In genomic region chr12:62581288-62582064, GRCh38 we compare ENCODE assay signal across 7 cellular contexts.
DNase-seq lines count a peak whose midpoint lies in the region; ATAC-seq and TF ChIP-seq lines count a peak whose summit lies in the region.

No MANE protein-coding gene starts in this region.

- H3K27me3 Mint-ChIP-seq in immature natural killer cell (ENCODE audit: low read depth in 3 of 3), result peaks cover 0 to 4% (median 0%) of the 10 kb centered on the region in 3 donors

- H3K4me3 ChIP-seq in GM06990 (replicated peaks; ENCODE audit: low read depth, low read length) (no peak overlapping the region), body of pancreas (no peak overlapping the region), thyroid gland (replicated peaks in 1 of 3) (no peak overlapping the region)

- peaks cover 17 to 31% (median 24%) of the 10 kb centered on the region in 3 donors for H3K36me3 Mint-ChIP-seq in immature natural killer cell

- DNase-seq in GM06990 (ENCODE audit: extremely low read depth, insufficient read length) (peak; percentile 26), NCI-H510A (lab: John Stamatoyannopoulos, UW) (peak; percentile 3), body of pancreas (no peak), immature natural killer cell (peak; percentile 22 to 31 (median 29)), thyroid gland (peak; percentile 61 to 75)

- H3K4me1 ChIP-seq in body of pancreas (no peaks in the 10 kb centered on the region), thyroid gland (peaks cover 6% of the 10 kb centered on the region in 2 donors)

- TF ChIP-seq CTCF in GM06990 (IDR thresholded peaks at IDR 0.05; ENCODE audit: insufficient read depth, low read length, poor library complexity, severe bottlenecking) (peak; percentile 63), body of pancreas (IDR thresholded peaks at IDR 0.05) (peak; percentile 41 to 73 (median 65)), thyroid gland (IDR thresholded peaks at IDR 0.05) (peak; percentile 29 to 90 (median 70))

- 84 to 86% methylated on average over 12 of the region's 12 CpGs for WGBS in body of pancreas, 2 donors
- WGBS in thyroid gland, 2 donors, result 48 to 55% methylated on average over 12 of the region's 12 CpGs

- ATAC-seq in HG02798 (IDR thresholded peaks at IDR 0.05; ENCODE audit: poor library complexity, unreplicated experiment) (peak; percentile 61), body of pancreas (peak; percentile 79), HG03108 (IDR thresholded peaks at IDR 0.05; ENCODE audit: unreplicated experiment) (no peak)

- H3K4me3 Mint-ChIP-seq in immature natural killer cell, result no peak overlapping the region

- H3K27ac Mint-ChIP-seq in immature natural killer cell, result no peak overlapping the region

- no peaks in the 10 kb centered on the region for H3K4me1 Mint-ChIP-seq in immature natural killer cell

- no peak overlapping the region for H3K27ac ChIP-seq in body of pancreas
- H3K27ac ChIP-seq in thyroid gland, result peak overlapping the region; percentile 34 to 77 (median 48)

- no peaks in the 10 kb centered on the region for H3K9me3 Mint-ChIP-seq in immature natural killer cell

- H3K27me3 ChIP-seq in GM06990 (replicated peaks; ENCODE audit: control insufficient read depth, insufficient read depth, low read length) (no peaks in the 10 kb centered on the region), body of pancreas (no peaks in the 10 kb centered on the region), thyroid gland (no peaks in the 10 kb centered on the region)

- intact Hi-C loops in body of pancreas (cut with DNase I), result loop anchor here (5.0 kb wide), 1 partner anchor 216 kb away; no protein-coding TSS in a partner anchor
- intact Hi-C loops in thyroid gland (cut with DNase I), result loop anchor here (5.0 to 10.0 kb wide), 2 partner anchors 147 to 211 kb away; no protein-coding TSS in a partner anchor

- H3K9me3 ChIP-seq in body of pancreas, result no peaks in the 10 kb centered on the region
- H3K9me3 ChIP-seq in thyroid gland, result no peaks in the 10 kb centered on the region

- no peak for TF ChIP-seq POLR2A in body of pancreas (IDR thresholded peaks at IDR 0.05)
- no peak for TF ChIP-seq POLR2A in thyroid gland (IDR thresholded peaks at IDR 0.05)

- H3K36me3 ChIP-seq in GM06990 (ENCODE audit: control insufficient read depth, insufficient read depth, low read length) (no peaks in the 10 kb centered on the region; the same call in 1 of the 2 replicates), body of pancreas (replicated peaks in 1 of 2; ENCODE audit: insufficient read depth in 1 of 2, low read depth in 2 of 2) (no peaks in the 10 kb centered on the region), thyroid gland (no peaks in the 10 kb centered on the region)

Comparison
In these comparisons a context has a peak if more than half of its experiments do, and no peak if none do; other contexts are left out.
1. DNase-seq: peak in GM06990 (single experiment), NCI-H510A (single experiment), immature natural killer cell (3 of 3) and thyroid gland (2 of 2); none in body of pancreas (0 of 4).
2. H3K27ac ChIP-seq: peak in thyroid gland (3 of 3); none in body of pancreas (0 of 4).
3. Peak in every context shown above with its lines, with median percentiles within 50 percentile points of each other: CTCF ChIP-seq.